35 cellular contexts compared by ENCODE assay signal in the genomic region with DNA sequence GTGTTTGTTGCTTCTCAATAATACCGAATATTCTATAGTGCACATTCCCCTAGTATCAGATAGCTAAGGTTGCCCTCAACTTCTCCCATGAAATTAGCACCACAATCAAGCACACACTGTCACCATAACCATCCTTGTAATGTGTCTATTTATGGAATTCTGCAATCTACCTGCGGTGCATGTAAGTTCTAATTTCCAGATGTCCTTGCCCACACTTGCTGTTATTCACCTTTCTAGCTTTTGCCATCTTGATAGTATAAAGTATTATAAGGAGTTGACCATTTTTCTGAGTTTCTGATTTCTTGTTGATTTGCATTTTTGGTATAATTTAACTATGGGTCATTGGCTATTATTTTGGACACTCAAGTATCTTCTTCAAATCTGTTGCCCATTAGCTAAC.
"Had no signal": no experiment of that assay in that cellular context is flagged by ENCODE, and none has a peak within 500 bp of the region (broad histone marks: within the 10 kb centered on the region; RNA-seq: fewer than 3 reads in every experiment).

No MANE protein-coding gene starts in this region.

- H3K36me3 ChIP-seq: MG63 had no signal

- H3K9me3 ChIP-seq: MG63 had no signal

- H3K27me3 ChIP-seq: MG63 had no signal

- DNase-seq: Kasumi-1, MG63, MM.1S, MV-4-11, NCI-H1048, NCI-H1092, NCI-H1092 treated with DMSO at 0.1 percent for 48 hours, NCI-H1105, NCI-H1105 treated with DMSO at 0.1 percent for 48 hours, NCI-H1417, NCI-H1417 treated with DMSO at 0.1 percent for 48 hours, NCI-H1436, NCI-H1436 treated with DMSO at 0.1 percent for 48 hours, NCI-H146, NCI-H1694, NCI-H1694 treated with DMSO at 0.1 percent for 48 hours, NCI-H187, NCI-H187 treated with DMSO at 0.1 percent for 48 hours, NCI-H1930, NCI-H2029, NCI-H2029 treated with DMSO at 0.1 percent for 48 hours, NCI-H2081, NCI-H2081 treated with DMSO at 0.1 percent for 48 hours, NCI-H2107, NCI-H2171, NCI-H2171 treated with DMSO at 0.1 percent for 48 hours, NCI-H2227 treated with DMSO at 0.1 percent for 48 hours, NCI-H226, NCI-H345, NCI-H446, NCI-H446 treated with DMSO at 0.1 percent for 48 hours, NCI-H510A, NCI-H510A treated with DMSO at 0.1 percent for 48 hours, NCI-H524, NCI-H524 treated with DMSO at 0.1 percent for 48 hours had no signal

- H3K4me3 ChIP-seq: MG63 had no signal
